9 cellular contexts compared by ENCODE assay signal in the genomic region with DNA sequence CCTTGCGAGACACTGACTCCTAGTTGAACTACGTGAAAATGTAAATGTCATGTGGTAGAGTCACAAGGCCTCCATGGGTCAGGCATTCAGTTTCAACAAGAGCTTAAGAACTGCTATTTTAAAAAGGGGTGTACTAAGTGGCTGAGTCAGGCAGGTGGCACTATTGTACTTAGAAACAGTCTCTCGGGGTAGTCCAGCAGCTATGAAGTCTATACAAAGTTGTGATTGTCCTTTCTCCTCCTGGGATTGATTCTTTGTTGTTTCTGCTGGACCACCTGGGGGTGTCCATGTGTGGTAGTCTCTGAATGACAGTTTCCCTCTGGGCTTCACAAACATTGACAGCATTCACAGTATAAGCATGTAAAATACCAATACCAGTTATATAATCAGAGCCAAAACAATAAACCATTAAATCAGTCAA. TPM values are rescaled to one million over a fixed set of nuclear protein-coding genes. Genes with fewer than 3 reads are reported as not detected.
DNase-seq lines count a peak whose midpoint lies in the region; ATAC-seq and TF ChIP-seq lines count a peak whose summit lies in the region.
"Had no signal": no experiment of that assay in that cellular context is flagged by ENCODE, and none has a peak within 500 bp of the region (broad histone marks: within the 10 kb centered on the region; RNA-seq: fewer than 3 reads in every experiment).

No MANE protein-coding gene starts in this region.

- H3K4me1 Mint-ChIP-seq in MCF 10A (ENCODE audit: insufficient read depth, unreplicated experiment) = no peaks in the 10 kb centered on the region

- no peaks in the 10 kb centered on the region for H3K27me3 ChIP-seq in tibial nerve

- no peak overlapping the region for H3K4me3 Mint-ChIP-seq in MCF 10A (ENCODE audit: unreplicated experiment)
- H3K4me3 Mint-ChIP-seq: activated T-cell treated with anti-CD3 and anti-CD28 coated beads, Interleukin-2, amount 50 U/mL, for 72 hours had no signal

- intact Hi-C loops in MCF 10A (cut with micrococcal nuclease) = loop anchor here (1.0 to 5.0 kb wide), 7 partner anchors 56 to 1007 kb away; no protein-coding TSS in a partner anchor

- peak; percentile 90 for ATAC-seq in HG03520 (IDR thresholded peaks at IDR 0.05; ENCODE audit: unreplicated experiment)

- no TSS peak for BruUV-seq in MCF 10A (replicated peaks; lab: Mats Ljungman, UMichigan)

- peaks cover 27% of the 10 kb centered on the region for H3K36me3 Mint-ChIP-seq in MCF 10A (ENCODE audit: insufficient read depth, unreplicated experiment)

- no peak for TF ChIP-seq EP300 in tibial nerve (IDR thresholded peaks at IDR 0.05)

- no peaks in the 10 kb centered on the region for H3K9me3 Mint-ChIP-seq in MCF 10A (ENCODE audit: unreplicated experiment)

- H3K4me3 ChIP-seq in tibial nerve = no peak overlapping the region

- peak overlapping the region; percentile 32 for H3K27ac Mint-ChIP-seq in MCF 10A (ENCODE audit: low read depth, unreplicated experiment)
- H3K27ac Mint-ChIP-seq: activated T-cell treated with anti-CD3 and anti-CD28 coated beads, Interleukin-2, amount 50 U/mL, for 72 hours had no signal

- WGBS in tibial nerve, 2 donors = 45 to 50% methylated on average over 3 of the region's 3 CpGs

- peaks cover 0 to 18% (median 4%) of the 10 kb centered on the region in 4 donors for H3K9me3 ChIP-seq in tibial nerve

- H3K36me3 ChIP-seq in tibial nerve = peaks cover 0 to 50% (median 0%) of the 10 kb centered on the region in 3 donors

- DNase-seq in EL (peak; percentile 50), GM20000 (ENCODE audit: low spot score) (peak; percentile 54), NCI-H748 treated with DMSO at 0.1 percent for 48 hours (lab: John Stamatoyannopoulos, UW) (peak; percentile 64), MCF 10A (ENCODE audit: unreplicated experiment) (peak; percentile 70), kidney tubule cell (ENCODE audit: low spot score) (peak; percentile 73), tibial nerve (ENCODE audit: low spot score in 2 of 2) (peak in 1 of 2 donors; percentile 42)
- no peak for DNase-seq in stimulated activated CD4-positive, alpha-beta T cell treated with anti-CD3 and anti-CD28 coated beads, Interleukin-2, amount 100 ng/mL, for 24 hours

- TF ChIP-seq POLR2A in tibial nerve (IDR thresholded peaks at IDR 0.05) = no peak

- CTCF ChIA-PET in MCF 10A (lab: Yijun Ruan, JAX) = interaction anchor here (0.6 to 6.6 kb wide), 79 partner anchors 8 to 1122 kb away, joined by 3 to 135 read pairs (median 4); partner anchors contain the start of genes HS6ST3 and UGGT2

- no peaks in the 10 kb centered on the region for H3K27me3 Mint-ChIP-seq in MCF 10A (ENCODE audit: insufficient read depth, unreplicated experiment)

- H3K4me1 ChIP-seq in tibial nerve = peaks cover 0 to 6% (median 0%) of the 10 kb centered on the region in 4 donors

- H3K27ac ChIP-seq in tibial nerve = no peak overlapping the region

- POLR2A ChIA-PET in MCF 10A (lab: Yijun Ruan, JAX) = interaction anchor here (0.6 to 4.2 kb wide), 3 partner anchors 33 to 797 kb away, joined by 4 to 28 read pairs (median 9); partner anchors contain the start of gene UGGT2

- TF ChIP-seq CTCF in GM20000 (IDR thresholded peaks at IDR 0.05; ENCODE audit: extremely low read depth, missing control alignments) (peak; percentile 27), MCF 10A (IDR thresholded peaks at IDR 0.05; ENCODE audit: unreplicated experiment) (peak; percentile 89), tibial nerve (IDR thresholded peaks at IDR 0.05) (peak; percentile 34 to 52 (median 40))

RNA-seq across cellular contexts. Expression of gene UGGT2, which starts 33.0 kb away (rescaled TPM):
- total RNA-seq in MCF 10A (2022) (54.0 and 57.1 TPM in 2 replicates), tibial nerve (10 to 100 TPM; 47.7 to 62.4 (median 61.0) TPM)

Comparison
In these comparisons a context has a peak if more than half of its experiments do, and no peak if none do; other contexts are left out.
1. DNase-seq: peak in EL (single experiment), GM20000 (single experiment), NCI-H748 treated with DMSO at 0.1 percent for 48 hours (single experiment), MCF 10A (single experiment) and kidney tubule cell (single experiment); none in stimulated activated CD4-positive, alpha-beta T cell treated with anti-CD3 and anti-CD28 coated beads, Interleukin-2, amount 100 ng/mL, for 24 hours (0 of 2).
2. CTCF ChIP-seq: peak in every context shown above with its lines; median percentile 89 in MCF 10A; 40 in tibial nerve; 27 in GM20000.